Comparison of ENCODE assay signal across 14 cellular contexts in the genomic region with DNA sequence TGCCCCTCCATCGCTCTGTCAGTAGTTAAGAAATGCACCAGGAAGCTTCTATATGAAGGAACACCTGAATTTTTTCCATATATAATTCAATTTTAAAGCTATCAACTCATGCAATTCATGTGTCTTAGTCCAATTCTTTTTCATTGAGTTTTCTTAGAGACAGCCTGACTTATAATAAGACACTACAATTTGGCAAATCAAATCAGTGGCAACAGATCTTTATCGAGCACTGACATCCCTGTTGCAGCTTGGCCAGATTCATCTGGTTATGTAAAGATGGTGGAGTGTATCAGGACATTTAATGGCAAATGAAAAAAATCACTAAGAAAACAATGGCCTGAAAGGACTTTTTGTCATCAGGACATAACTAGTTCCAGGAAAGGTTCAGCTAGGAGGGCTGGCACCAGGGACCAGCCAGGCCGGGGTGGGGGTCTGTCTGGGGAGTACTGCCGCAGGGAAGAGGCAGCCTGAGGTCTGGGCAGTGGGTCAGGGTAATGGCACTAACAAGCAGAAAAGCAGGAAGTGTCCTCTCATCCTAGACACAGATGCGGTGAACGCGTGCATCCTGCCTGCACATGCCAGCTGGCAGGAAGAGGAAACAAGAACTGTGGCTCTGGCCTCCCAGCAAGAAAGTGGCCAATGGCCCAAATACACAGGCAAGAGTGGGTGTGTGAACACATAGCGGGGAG.
A peak's percentile ranks its signal among the peaks of the same experiment; 100 is the strongest.
DNase-seq lines count a peak whose midpoint lies in the region; ATAC-seq, FAIRE-seq and TF ChIP-seq lines count a peak whose summit lies in the region.
"Had no signal": no experiment of that assay in that cellular context is flagged by ENCODE, and none has a peak within 500 bp of the region (broad histone marks: within the 10 kb centered on the region; RNA-seq: fewer than 3 reads in every experiment).

No MANE protein-coding gene starts in this region.

- WGBS in heart left ventricle, 4 donors = 59 to 63% (median 60%) methylated on average over 8 of the region's 8 CpGs

- H3K9me2 ChIP-seq in PC-3 (replicated peaks; ENCODE audit: low read length) = no peaks in the 10 kb centered on the region

- no peaks in the 10 kb centered on the region for H3K36me3 Mint-ChIP-seq in WTC11
- H3K36me3 Mint-ChIP-seq: IgD-negative memory B cell had no signal

- H3K9me3 ChIP-seq in heart left ventricle (no peaks in the 10 kb centered on the region), kidney (ENCODE audit: control insufficient read depth in 1 of 2, low read length in 2 of 2) (no peaks in the 10 kb centered on the region), PC-3 (ENCODE audit: low read length) (no peaks in the 10 kb centered on the region)
- H3K9me3 ChIP-seq: colonic mucosa had no signal

- no peak overlapping the region for H3K27ac Mint-ChIP-seq in WTC11
- H3K27ac Mint-ChIP-seq: activated naive CD8-positive, alpha-beta T cell treated with anti-CD3 and anti-CD28 coated beads, Interleukin-2, amount 10 ng/mL, durations not matched to agents 7 days and 5 days; IgD-negative memory B cell; progenitor cell of endocrine pancreas had no signal

- H3K4me3 Mint-ChIP-seq in WTC11 = no peak overlapping the region
- H3K4me3 Mint-ChIP-seq: activated naive CD8-positive, alpha-beta T cell treated with anti-CD3 and anti-CD28 coated beads, Interleukin-2, amount 10 ng/mL, durations not matched to agents 7 days and 5 days; IgD-negative memory B cell had no signal

- BruUV-seq in PC-3 (replicated peaks; lab: Mats Ljungman, UMichigan) = no TSS peak

- H3K27me3 ChIP-seq in heart left ventricle (no peaks in the 10 kb centered on the region), PC-3 (ENCODE audit: low read length) (no peaks in the 10 kb centered on the region)
- H3K27me3 ChIP-seq: colonic mucosa had no signal

- intact Hi-C loops in heart left ventricle (cut with DNase I) (no loop called here), Right ventricle myocardium inferior (cut with DNase I) (no loop called here), kidney (cut with DNase I) (no loop called here), PC-3 (cut with micrococcal nuclease) (no loop called here)

- H3K9me3 Mint-ChIP-seq in WTC11 = peaks cover 9% of the 10 kb centered on the region; the same call in 1 of the 2 replicates
- H3K9me3 Mint-ChIP-seq: activated naive CD8-positive, alpha-beta T cell treated with anti-CD3 and anti-CD28 coated beads, Interleukin-2, amount 10 ng/mL, durations not matched to agents 7 days and 5 days had no signal

- no peak overlapping the region for H3K4me3 ChIP-seq in heart left ventricle
- H3K4me3 ChIP-seq in kidney (ENCODE audit: low read length in 2 of 2) = no peak overlapping the region
- no peak overlapping the region for H3K4me3 ChIP-seq in PC-3 (ENCODE audit: low read length)
- H3K4me3 ChIP-seq: colonic mucosa had no signal

- H3K4me1 Mint-ChIP-seq in WTC11 = peaks cover 11% of the 10 kb centered on the region
- H3K4me1 Mint-ChIP-seq: IgD-negative memory B cell had no signal

- H3K27ac ChIP-seq in heart left ventricle (no peak overlapping the region), kidney (ENCODE audit: low read depth in 2 of 2, low read length in 2 of 2) (no peak overlapping the region), PC-3 (ENCODE audit: low read length) (no peak overlapping the region)
- H3K27ac ChIP-seq: colonic mucosa had no signal

- POLR2A ChIA-PET in WTC11 (lab: Charles Lee) = no interaction called here
- POLR2A ChIA-PET in PC-3 (lab: Charles Lee; ENCODE audit: unreplicated experiment) = no interaction called here

- H3K9ac ChIP-seq in kidney (ENCODE audit: low read length in 2 of 2) (no peak overlapping the region), PC-3 (ENCODE audit: low read length) (no peak overlapping the region)

- no peaks in the 10 kb centered on the region for H4K20me1 ChIP-seq in PC-3 (ENCODE audit: low read length)

- no peaks in the 10 kb centered on the region for H3K79me2 ChIP-seq in PC-3 (ENCODE audit: low read length)

- no peak overlapping the region for H3K4me2 ChIP-seq in PC-3 (ENCODE audit: low read length)

- no peak for FAIRE-seq in kidney (lab: Jason Lieb, UNC)

- H3K27me3 Mint-ChIP-seq in WTC11 (ENCODE audit: low read depth) = no peaks in the 10 kb centered on the region
- H3K27me3 Mint-ChIP-seq: activated naive CD8-positive, alpha-beta T cell treated with anti-CD3 and anti-CD28 coated beads, Interleukin-2, amount 10 ng/mL, durations not matched to agents 7 days and 5 days had no signal

- H3K36me3 ChIP-seq in heart left ventricle (no peaks in the 10 kb centered on the region), kidney (ENCODE audit: control insufficient read depth in 1 of 2, insufficient read depth in 2 of 2, low read length in 2 of 2) (no peaks in the 10 kb centered on the region), PC-3 (ENCODE audit: low read depth, low read length) (no peaks in the 10 kb centered on the region)
- H3K36me3 ChIP-seq: colonic mucosa had no signal

- ATAC-seq in heart left ventricle (peak in 1 of 4 donors; percentile 34), Right ventricle myocardium inferior (no peak), SK-N-SH treated with all-trans-retinoic acid at 6 μM for 48 hours (peak; percentile 76), WTC11 (no peak), PC-3 (no peak)

- H3K4me1 ChIP-seq in heart left ventricle (peaks cover 0 to under 1% (median 0%) of the 10 kb centered on the region in 12 donors), kidney (ENCODE audit: control insufficient read depth in 1 of 2, insufficient read depth in 1 of 2, low read depth in 1 of 2, low read length in 2 of 2) (no peaks in the 10 kb centered on the region), PC-3 (ENCODE audit: insufficient read depth, low read length) (peaks cover 19% of the 10 kb centered on the region)
- H3K4me1 ChIP-seq: colonic mucosa had no signal

- DNase-seq in heart left ventricle (peak in 3 of 5 donors; percentile 20 to 66 (median 29)), Right ventricle myocardium inferior (ENCODE audit: missing footprints) (no peak), kidney (peak; percentile 69), ureter (ENCODE audit: low spot score) (peak; percentile 61), WTC11 (ENCODE audit: low spot score) (no peak), PC-3 (no peak)
- no peak for DNase-seq in NK-92 treated with Interleukin-12 subunit alpha and Interleukin-12 subunit beta, amount 100 ng/mL, for 24 hours (lab: John Stamatoyannopoulos, UW)
- DNase-seq: activated CD8-positive, alpha-beta memory T cell treated with anti-CD3 and anti-CD28 coated beads, Interleukin-2, amount 50 U/mL, for 48 hours; activated naive CD8-positive, alpha-beta T cell treated with anti-CD3 and anti-CD28 coated beads, Interleukin-2, amount 10 ng/mL, durations not matched to agents 7 days and 5 days; colonic mucosa; NCI-H1930 had no signal

- CTCF ChIA-PET in WTC11 (lab: Charles Lee) (no interaction called here), PC-3 (lab: Charles Lee) (interaction anchor here (0.5 kb wide), 1 partner anchor 199 kb away, joined by 3 read pairs; no protein-coding TSS in a partner anchor)

- H3F3A ChIP-seq in PC-3 (ENCODE audit: low read length, unreplicated experiment) = no peaks in the 10 kb centered on the region

- no peak for TF ChIP-seq POLR2A in heart left ventricle (IDR thresholded peaks at IDR 0.05)

- TF ChIP-seq CTCF in heart left ventricle (IDR thresholded peaks at IDR 0.05) (no peak), kidney (IDR thresholded peaks at IDR 0.05; ENCODE audit: borderline replicate concordance, extremely low read depth, insufficient read depth) (no peak), WTC11 (IDR thresholded peaks at IDR 0.05) (no peak), PC-3 (conservative IDR thresholded peaks at IDR 0.05; ENCODE audit: low read depth, low read length) (no peak)

- no peak overlapping the region for H2AFZ ChIP-seq in PC-3 (ENCODE audit: low read length)

TF ChIP-seq in SK-N-SH treated with all-trans-retinoic acid at 6 μM for 48 hours, 23 proteins besides CTCF, POLR2A, EP300 and RAD21 (continues in another document):
- TF ChIP-seq ZFP30 (CRISPR knock-in tag; IDR thresholded peaks at IDR 0.05) (no peak), TCF4 (CRISPR knock-in tag; IDR thresholded peaks at IDR 0.05; ENCODE audit: borderline replicate concordance) (peak; percentile 81; the same call in 1 of the 2 replicates)

TF ChIP-seq in WTC11, 78 proteins besides CTCF, POLR2A, EP300 and RAD21 (continues in another document):
- no peak for TF ChIP-seq MXD4 (CRISPR knock-in tag; IDR thresholded peaks at IDR 0.05; ENCODE audit: borderline replicate concordance)
- TF ChIP-seq, protein P1, sequence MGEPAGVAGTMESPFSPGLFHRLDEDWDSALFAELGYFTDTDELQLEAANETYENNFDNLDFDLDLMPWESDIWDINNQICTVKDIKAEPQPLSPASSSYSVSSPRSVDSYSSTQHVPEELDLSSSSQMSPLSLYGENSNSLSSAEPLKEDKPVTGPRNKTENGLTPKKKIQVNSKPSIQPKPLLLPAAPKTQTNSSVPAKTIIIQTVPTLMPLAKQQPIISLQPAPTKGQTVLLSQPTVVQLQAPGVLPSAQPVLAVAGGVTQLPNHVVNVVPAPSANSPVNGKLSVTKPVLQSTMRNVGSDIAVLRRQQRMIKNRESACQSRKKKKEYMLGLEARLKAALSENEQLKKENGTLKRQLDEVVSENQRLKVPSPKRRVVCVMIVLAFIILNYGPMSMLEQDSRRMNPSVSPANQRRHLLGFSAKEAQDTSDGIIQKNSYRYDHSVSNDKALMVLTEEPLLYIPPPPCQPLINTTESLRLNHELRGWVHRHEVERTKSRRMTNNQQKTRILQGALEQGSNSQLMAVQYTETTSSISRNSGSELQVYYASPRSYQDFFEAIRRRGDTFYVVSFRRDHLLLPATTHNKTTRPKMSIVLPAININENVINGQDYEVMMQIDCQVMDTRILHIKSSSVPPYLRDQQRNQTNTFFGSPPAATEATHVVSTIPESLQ (CRISPR knock-in tag; IDR thresholded peaks at IDR 0.05) = no peak
- TF ChIP-seq NR3C1 (CRISPR knock-in tag; conservative IDR thresholded peaks at IDR 0.05; ENCODE audit: low read depth) = no peak

Comparison
In these comparisons a context has a peak if more than half of its experiments do, and no peak if none do; other contexts are left out.
1. DNase-seq: peak in heart left ventricle (3 of 5), kidney (single experiment) and ureter (single experiment); none in Right ventricle myocardium inferior (single experiment), NK-92 treated with Interleukin-12 subunit alpha and Interleukin-12 subunit beta, amount 100 ng/mL, for 24 hours (single experiment), WTC11 (single experiment) and PC-3 (single experiment).